In genomic region chr6:87551799-87552198, GRCh38 we compare ENCODE assay signal across 20 cellular contexts.
"Had no signal": no experiment of that assay in that cellular context is flagged by ENCODE, and none has a peak within 500 bp of the region (broad histone marks: within the 10 kb centered on the region; RNA-seq: fewer than 3 reads in every experiment).

No MANE protein-coding gene starts in this region.

- H3K27me3 Mint-ChIP-seq: activated CD4-positive, alpha-beta memory T cell treated with anti-CD3 and anti-CD28 coated beads, Interleukin-2, amount 10 ng/mL, durations not matched to agents 7 days and 5 days; activated CD8-positive, alpha-beta memory T cell treated with anti-CD3 and anti-CD28 coated beads, Interleukin-2, amount 10 ng/mL, durations not matched to agents 7 days and 5 days; naive thymus-derived CD8-positive, alpha-beta T cell; stimulated activated naive CD8-positive, alpha-beta T cell treated with anti-CD3 and anti-CD28 coated beads, Interleukin-15, amount 100 ng/mL, for 72 hours; type B pancreatic cell had no signal

- DNase-seq: activated CD4-positive, alpha-beta memory T cell treated with anti-CD3 and anti-CD28 coated beads, Interleukin-2, amount 10 ng/mL, durations not matched to agents 7 days and 5 days; activated CD4-positive, alpha-beta T cell treated with anti-CD3 and anti-CD28 coated beads for 48 hours; activated CD4-positive, CD25-positive, alpha-beta regulatory T cell; activated CD8-positive, alpha-beta memory T cell treated with anti-CD3 and anti-CD28 coated beads, Interleukin-2, amount 10 ng/mL, durations not matched to agents 7 days and 5 days; activated naive CD4-positive, alpha-beta T cell treated with anti-CD3 and anti-CD28 coated beads, Interleukin-2, amount 50 U/mL, for 16 hours; activated T-cell treated with anti-CD3 and anti-CD28 coated beads, Interleukin-2, amount 50 U/mL, for 1 hour; gastrocnemius medialis; head of caudate nucleus; left ventricle myocardium superior; mesenchymal stem cell; naive thymus-derived CD8-positive, alpha-beta T cell; retina; stimulated activated naive CD8-positive, alpha-beta T cell treated with anti-CD3 and anti-CD28 coated beads, Interleukin-15, amount 100 ng/mL, for 72 hours; T-helper 1 cell; T1000 had no signal

- H3K4me1 ChIP-seq: ascending aorta, gastrocnemius medialis, suprapubic skin had no signal

- H3K9me3 ChIP-seq: ascending aorta, gastrocnemius medialis, suprapubic skin had no signal

- H3K27ac Mint-ChIP-seq: activated CD4-positive, alpha-beta memory T cell treated with anti-CD3 and anti-CD28 coated beads, Interleukin-2, amount 10 ng/mL, durations not matched to agents 7 days and 5 days; activated CD8-positive, alpha-beta memory T cell treated with anti-CD3 and anti-CD28 coated beads, Interleukin-2, amount 10 ng/mL, durations not matched to agents 7 days and 5 days; type B pancreatic cell had no signal

- H3K27ac ChIP-seq: ascending aorta, coronary artery, gastrocnemius medialis, suprapubic skin had no signal

- H3K9me3 Mint-ChIP-seq: activated CD4-positive, alpha-beta memory T cell treated with anti-CD3 and anti-CD28 coated beads, Interleukin-2, amount 10 ng/mL, durations not matched to agents 7 days and 5 days; naive thymus-derived CD8-positive, alpha-beta T cell; stimulated activated naive CD8-positive, alpha-beta T cell treated with anti-CD3 and anti-CD28 coated beads, Interleukin-15, amount 100 ng/mL, for 72 hours; type B pancreatic cell had no signal

- H3K4me1 Mint-ChIP-seq: activated CD4-positive, alpha-beta memory T cell treated with anti-CD3 and anti-CD28 coated beads, Interleukin-2, amount 10 ng/mL, durations not matched to agents 7 days and 5 days; activated CD8-positive, alpha-beta memory T cell treated with anti-CD3 and anti-CD28 coated beads, Interleukin-2, amount 10 ng/mL, durations not matched to agents 7 days and 5 days had no signal

- ATAC-seq: activated CD8-positive, alpha-beta memory T cell treated with anti-CD3 and anti-CD28 coated beads, Interleukin-2, amount 10 ng/mL, durations not matched to agents 7 days and 5 days; esophagus mucosa; gastrocnemius medialis; left ventricle myocardium superior; naive thymus-derived CD8-positive, alpha-beta T cell; stimulated activated naive CD8-positive, alpha-beta T cell treated with anti-CD3 and anti-CD28 coated beads, Interleukin-15, amount 100 ng/mL, for 72 hours had no signal

- H3K4me3 Mint-ChIP-seq: activated CD4-positive, alpha-beta memory T cell treated with anti-CD3 and anti-CD28 coated beads, Interleukin-2, amount 10 ng/mL, durations not matched to agents 7 days and 5 days; activated CD8-positive, alpha-beta memory T cell treated with anti-CD3 and anti-CD28 coated beads, Interleukin-2, amount 10 ng/mL, durations not matched to agents 7 days and 5 days; naive thymus-derived CD8-positive, alpha-beta T cell; stimulated activated naive CD8-positive, alpha-beta T cell treated with anti-CD3 and anti-CD28 coated beads, Interleukin-15, amount 100 ng/mL, for 72 hours; type B pancreatic cell had no signal

- H3K4me3 ChIP-seq: ascending aorta, coronary artery, gastrocnemius medialis, suprapubic skin had no signal

- H3K27me3 ChIP-seq: ascending aorta, gastrocnemius medialis, suprapubic skin had no signal
